12 cellular contexts compared by ENCODE assay signal in genomic region chr4:2258091-2259035, GRCh38. TPM values are rescaled to one million over a fixed set of nuclear protein-coding genes. Genes with fewer than 3 reads are reported as not detected.
DNase-seq lines count a peak whose midpoint lies in the region; ATAC-seq and TF ChIP-seq lines count a peak whose summit lies in the region.
"Had no signal": no experiment of that assay in that cellular context is flagged by ENCODE, and none has a peak within 500 bp of the region (broad histone marks: within the 10 kb centered on the region; RNA-seq: fewer than 3 reads in every experiment).

No MANE protein-coding gene starts in this region.

- H3K4me3 Mint-ChIP-seq in H9 = no peak overlapping the region

- no peak overlapping the region; a peak in 1 of 7 replicates for H3K27ac Mint-ChIP-seq in H9

- H2BK20ac ChIP-seq in H9 (ENCODE audit: low read depth, low read length, poor library complexity, severe bottlenecking) = no peak overlapping the region

- peaks cover 24% of the 10 kb centered on the region for H3K4me1 ChIP-seq in ovary (ENCODE audit: insufficient read depth)
- H3K4me1 ChIP-seq in H9 (ENCODE audit: insufficient read depth, low read length) = peaks cover under 1% of the 10 kb centered on the region; the same call in 1 of the 2 replicates

- H3K27me3 ChIP-seq in ovary (no peaks in the 10 kb centered on the region), H9 (ENCODE audit: insufficient read depth, low read length) (no peaks in the 10 kb centered on the region)

- H3K4me1 Mint-ChIP-seq in H9 = peaks cover 2 to 3% of the 10 kb centered on the region in 2 experiments

- no peak overlapping the region for H3K56ac ChIP-seq in H9 (ENCODE audit: insufficient read length, low read depth, low read length)

- no peak overlapping the region for H3T11ph ChIP-seq in H9 (ENCODE audit: low read length)

- no peak overlapping the region for H3K23ac ChIP-seq in H9 (ENCODE audit: insufficient read length, low read depth, low read length)

- H4K8ac ChIP-seq in H9 (replicated peaks; ENCODE audit: insufficient read length, low read depth, low read length) = no peak overlapping the region

- TF ChIP-seq POLR2A in ovary (IDR thresholded peaks at IDR 0.05) = no peak

- no peak overlapping the region for H3K4me2 ChIP-seq in H9 (ENCODE audit: insufficient read depth, insufficient read length, low read length)

- no peak overlapping the region for H3K18ac ChIP-seq in H9 (ENCODE audit: insufficient read length, low read depth, low read length)

- H2AK5ac ChIP-seq in H9 (ENCODE audit: insufficient read length, low read length) = no peak overlapping the region

- no peaks in the 10 kb centered on the region for H3K79me1 ChIP-seq in H9 (ENCODE audit: insufficient read depth, low read depth, low read length, poor library complexity, severe bottlenecking)

- H3K36me3 ChIP-seq in ovary = no peaks in the 10 kb centered on the region

- H3K27ac ChIP-seq in ovary (peak overlapping the region in 1 of 2 donors; percentile 2), H9 (ENCODE audit: insufficient read length, low read depth, low read length) (no peak overlapping the region)

- peaks cover 2% of the 10 kb centered on the region for H4K20me1 ChIP-seq in H9 (ENCODE audit: control insufficient read depth, insufficient read depth, insufficient read length)

- H2BK15ac ChIP-seq in H9 (ENCODE audit: low read depth, low read length) = no peak overlapping the region

- intact Hi-C loops in Right ventricle myocardium superior (cut with DNase I) (no loop called here), ovary (cut with DNase I) (loop anchor here in 2 of 4 donors (5.0 to 10.0 kb wide), 2 partner anchors 159 to 276 kb away; partner anchors contain the start of genes CFAP99 (in 1 of the 2), FAM193A (in 1 of the 2) and ZFYVE28 (in 1 of the 2))

- H3K79me2 ChIP-seq in H9 (ENCODE audit: insufficient read depth, low read length) = no peaks in the 10 kb centered on the region

- 73 to 82% (median 75%) methylated on average over 14 to 18 of the region's 18 CpGs for WGBS in ovary, 3 donors
- WGBS in H9 (ENCODE audit: extremely low coverage, insufficient read length, low lambda C conversion rate) = no CpG with 5 or more reads among the region's 18 CpGs

- H3K4ac ChIP-seq in H9 (ENCODE audit: low read depth, low read length) = no peak overlapping the region

- H3K9me3 ChIP-seq in ovary (no peaks in the 10 kb centered on the region), H9 (ENCODE audit: control insufficient read depth, low read depth, low read length) (no peaks in the 10 kb centered on the region)

- peaks cover 9% of the 10 kb centered on the region for H3K23me2 ChIP-seq in H9 (ENCODE audit: insufficient read length, low read depth, low read length, poor library complexity, severe bottlenecking)

- no peak overlapping the region for H2BK12ac ChIP-seq in H9 (ENCODE audit: insufficient read length, low read depth, low read length)

- ATAC-seq in Right ventricle myocardium superior (ENCODE audit: poor library complexity) = no peak
- ATAC-seq in GM21528 (IDR thresholded peaks at IDR 0.05; ENCODE audit: low FRiP score, unreplicated experiment) = no peak

- H3K27me3 Mint-ChIP-seq in H9 (ENCODE audit: low read depth) = no peaks in the 10 kb centered on the region

- H4K91ac ChIP-seq in H9 (ENCODE audit: insufficient read length, low read depth, low read length) = no peak overlapping the region

- no peak overlapping the region for H3K9ac ChIP-seq in H9 (ENCODE audit: extremely low read depth, insufficient read length, low read length)
- H3K9ac ChIP-seq: parathyroid adenoma had no signal

- no peak for TF ChIP-seq CTCF in ovary (IDR thresholded peaks at IDR 0.05)
- no peak for TF ChIP-seq CTCF in H9 (conservative IDR thresholded peaks at IDR 0.05)

- no peaks in the 10 kb centered on the region for H3K9me3 Mint-ChIP-seq in H9

- H3K36me3 Mint-ChIP-seq in H9 (ENCODE audit: insufficient read depth in 1 of 3, low read depth in 3 of 3) = peaks cover 5 to 18% (median 12%) of the 10 kb centered on the region in 3 experiments; a peak in 4 of 7 replicates

- no peak overlapping the region for H2BK120ac ChIP-seq in H9 (ENCODE audit: low read depth, low read length, poor library complexity, severe bottlenecking)

- no peak for TF ChIP-seq EP300 in ovary (IDR thresholded peaks at IDR 0.05)

- no peak overlapping the region for H3K4me3 ChIP-seq in ovary

- peak; percentile 1 for DNase-seq in stimulated activated CD4-positive, alpha-beta T cell treated with anti-CD3 and anti-CD28 coated beads, Interleukin-4, amount 100 ng/mL, for 1 hour
- no peak for DNase-seq in stimulated activated CD4-positive, alpha-beta T cell treated with anti-CD3 and anti-CD28 coated beads, Interleukin-4, amount 100 ng/mL, for 24 hours
- DNase-seq in Right ventricle myocardium superior (peak; percentile 40), ovary (peak; percentile 13 to 39 (median 22)), dermis blood vessel endothelial cell (no peak), H9 (no peak), SKM-1 (lab: John Stamatoyannopoulos, UW; ENCODE audit: unreplicated experiment) (no peak)
- DNase-seq: activated CD4-positive, CD25-positive, alpha-beta regulatory T cell; central memory CD4-positive, alpha-beta T cell; hippocampal formation had no signal

- no peak overlapping the region for H3K14ac ChIP-seq in H9 (ENCODE audit: insufficient read depth, low read length)

- no peak overlapping the region for H4K5ac ChIP-seq in H9 (ENCODE audit: insufficient read length, low read depth, low read length)

- H2AFZ ChIP-seq in H9 (ENCODE audit: low read length) = no peak overlapping the region
- H2AFZ ChIP-seq: parathyroid adenoma had no signal

- H2BK5ac ChIP-seq in H9 (ENCODE audit: insufficient read length, low read length) = no peak overlapping the region

RNA-seq across cellular contexts. Expression of gene MXD4, which starts 3.5 kb away (rescaled TPM):
- total RNA-seq in Right ventricle myocardium superior (31.5 TPM), ovary (10 to 100 TPM; 22.3 to 51.4 (median 35.3) TPM), dermis blood vessel endothelial cell (92.1 and 94.1 TPM in 2 replicates), H9 (2021) (24.1 and 25.4 TPM in 2 replicates)
- 10 to 100 TPM; 10.3 to 41.5 TPM for polyA plus RNA-seq in ovary

RNA-seq across cellular contexts. Expression of gene HAUS3, which starts 16.4 kb away (rescaled TPM):
- total RNA-seq in Right ventricle myocardium superior (5.7 TPM), ovary (10 to 100 TPM in 6 of 7 donors, 1 to 10 TPM in 1; 9.3 to 17.4 (median 12.5) TPM), dermis blood vessel endothelial cell (14.0 and 15.8 TPM in 2 replicates), H9 (2021) (18.0 and 19.1 TPM in 2 replicates)
- 10 to 100 TPM in 1 of 2 donors, 1 to 10 TPM in 1; 8.2 to 12.5 TPM for polyA plus RNA-seq in ovary

RNA-seq across cellular contexts. Expression of gene POLN, which starts 16.4 kb away (rescaled TPM):
- total RNA-seq in Right ventricle myocardium superior (2.3 TPM), ovary (10 to 100 TPM in 1 of 7 donors, 1 to 10 TPM in 5, under 1 TPM in 1; 0.95 to 11.4 (median 3.4) TPM), dermis blood vessel endothelial cell (2.7 and 5.8 TPM in 2 replicates), H9 (2021) (0.74 and 1.5 TPM in 2 replicates)
- polyA plus RNA-seq in ovary = 1 to 10 TPM; 1.4 to 1.6 TPM

Comparison
In these comparisons a context has a peak if more than half of its experiments do, and no peak if none do; other contexts are left out.
1. DNase-seq: peak in stimulated activated CD4-positive, alpha-beta T cell treated with anti-CD3 and anti-CD28 coated beads, Interleukin-4, amount 100 ng/mL, for 1 hour (single experiment), Right ventricle myocardium superior (single experiment) and ovary (5 of 5); none in stimulated activated CD4-positive, alpha-beta T cell treated with anti-CD3 and anti-CD28 coated beads, Interleukin-4, amount 100 ng/mL, for 24 hours (single experiment), dermis blood vessel endothelial cell (single experiment), H9 (single experiment) and SKM-1 (single experiment).